In the genomic region with DNA sequence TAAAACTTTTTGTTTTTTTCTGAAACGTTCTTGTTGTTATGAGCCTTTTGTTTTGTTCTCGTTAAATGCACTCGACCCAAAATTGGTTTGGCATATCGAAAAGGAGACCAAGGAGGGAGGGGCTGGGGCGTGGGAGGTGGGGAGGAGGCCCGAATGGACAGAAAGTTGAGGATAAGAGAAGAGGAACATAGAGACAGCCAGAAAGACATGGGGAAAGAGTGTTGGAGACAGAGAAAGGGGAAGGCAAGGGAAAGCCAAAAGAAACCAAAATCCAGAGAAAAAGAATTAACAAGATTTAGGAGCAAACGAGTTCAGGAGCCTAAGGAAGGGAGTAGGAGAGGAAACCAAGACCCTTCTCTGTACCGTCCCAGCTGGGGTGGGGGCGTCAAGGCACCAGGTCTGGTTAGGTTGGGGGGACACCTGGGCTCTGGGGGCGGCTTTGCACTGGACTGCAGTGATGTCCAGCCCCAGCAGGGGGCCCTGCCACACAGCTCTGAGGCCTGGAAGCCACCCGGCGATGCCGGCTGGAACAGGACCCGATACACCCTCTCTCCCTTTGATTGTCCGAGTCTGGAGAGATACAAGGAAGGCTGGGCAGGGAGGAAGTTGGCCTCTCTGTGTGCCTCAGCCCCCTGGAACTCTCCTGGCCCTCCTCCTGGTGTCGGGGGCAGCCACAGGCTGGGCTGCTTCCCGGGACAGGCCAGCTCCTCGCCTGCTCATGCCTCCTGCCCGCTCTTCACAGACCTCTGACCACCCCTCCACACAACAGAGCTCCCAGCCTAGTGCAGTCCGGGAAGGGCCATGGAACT, we compare ENCODE assay signal across 1 cellular context.
TF ChIP-seq lines count a peak whose summit lies in the region.

No MANE protein-coding gene starts in this region.

TF ChIP-seq in liver, 16 proteins besides CTCF, POLR2A, EP300 and RAD21 (continued from another document):
- no peak for TF ChIP-seq JUND (IDR thresholded peaks at IDR 0.05)
- TF ChIP-seq MAX (IDR thresholded peaks at IDR 0.05): no peak
- TF ChIP-seq RXRA (IDR thresholded peaks at IDR 0.05): no peak
- no peak for TF ChIP-seq FOXA2 (IDR thresholded peaks at IDR 0.05)
- no peak for TF ChIP-seq SP1 (IDR thresholded peaks at IDR 0.05)
- no peak for TF ChIP-seq HNF4A (conservative IDR thresholded peaks at IDR 0.05)
- no peak for TF ChIP-seq TAF1 (conservative IDR thresholded peaks at IDR 0.05)
- no peak for TF ChIP-seq EGR1 (IDR thresholded peaks at IDR 0.05; ENCODE audit: low read depth in 2 of 2)
TF ChIP-seq in liver: peak in this region for 0.
